ENCODE assay signal across 16 cellular contexts in genomic region chr11:19632435-19632834, GRCh38.
A peak's percentile ranks its signal among the peaks of the same experiment; 100 is the strongest.
DNase-seq lines count a peak whose midpoint lies in the region; ATAC-seq and TF ChIP-seq lines count a peak whose summit lies in the region.
"Had no signal": no experiment of that assay in that cellular context is flagged by ENCODE, and none has a peak within 500 bp of the region (broad histone marks: within the 10 kb centered on the region; RNA-seq: fewer than 3 reads in every experiment).

No MANE protein-coding gene starts in this region.

- H3K9ac ChIP-seq in mammary epithelial cell (ENCODE audit: insufficient read depth, low read length): no peak overlapping the region
- H3K9ac ChIP-seq in mesenchymal stem cell (ENCODE audit: low read length): peak overlapping the region; percentile 68
- no peak overlapping the region for H3K9ac ChIP-seq in H9 (ENCODE audit: extremely low read depth, insufficient read length, low read length)

- H2AFZ ChIP-seq in ACC112 (ENCODE audit: low read length, unreplicated experiment) (no peak overlapping the region), mammary epithelial cell (ENCODE audit: low read depth, low read length) (no peak overlapping the region), mesenchymal stem cell (ENCODE audit: low read depth, low read length) (no peak overlapping the region), H9 (ENCODE audit: low read length) (no peak overlapping the region)
- H2AFZ ChIP-seq: hepatocyte had no signal

- H3K27me3 ChIP-seq in ACC112 (ENCODE audit: insufficient read depth, low read length): no peaks in the 10 kb centered on the region
- no peaks in the 10 kb centered on the region for H3K27me3 ChIP-seq in mammary epithelial cell (ENCODE audit: insufficient read depth, low read length)
- H3K27me3 ChIP-seq in mesenchymal stem cell (ENCODE audit: control insufficient read depth in 1 of 2, insufficient read depth in 1 of 2, low read length in 2 of 2): no peaks in the 10 kb centered on the region
- no peaks in the 10 kb centered on the region for H3K27me3 ChIP-seq in H9 (ENCODE audit: insufficient read depth, low read length)
- H3K27me3 ChIP-seq: hepatocyte, right lobe of liver, SJSA1, vagina had no signal

- H3K14ac ChIP-seq in mesenchymal stem cell (ENCODE audit: low read length in 2 of 2): no peak overlapping the region
- no peak overlapping the region for H3K14ac ChIP-seq in H9 (ENCODE audit: insufficient read depth, low read length)

- peaks cover 0 to 5% of the 10 kb centered on the region in 2 experiments; a peak in 2 of 5 replicates for H3K9me3 Mint-ChIP-seq in H9

- H2BK12ac ChIP-seq in mesenchymal stem cell (ENCODE audit: low read length in 2 of 2) (no peak overlapping the region), H9 (ENCODE audit: insufficient read length, low read depth, low read length) (no peak overlapping the region)

- CTCF ChIA-PET in mammary epithelial cell (lab: Charles Lee; ENCODE audit: low non-redundant PET): interaction anchor here (0.7 kb wide), 1 partner anchor 110 kb away, joined by 6 read pairs; no protein-coding TSS in a partner anchor

- H4K20me1 ChIP-seq in mammary epithelial cell (ENCODE audit: insufficient read depth, low read length): no peaks in the 10 kb centered on the region
- no peaks in the 10 kb centered on the region for H4K20me1 ChIP-seq in H9 (ENCODE audit: control insufficient read depth, insufficient read depth, insufficient read length)

- in situ Hi-C loops in mammary epithelial cell (cut with MboI; ENCODE audit: low sequenced_read_pairs in 2 of 2): no loop called here

- no peaks in the 10 kb centered on the region for H3K23me2 ChIP-seq in H9 (ENCODE audit: insufficient read length, low read depth, low read length, poor library complexity, severe bottlenecking)

- H3K36me3 Mint-ChIP-seq in H9 (ENCODE audit: insufficient read depth in 1 of 3, low read depth in 3 of 3): no peaks in the 10 kb centered on the region

- WGBS in mammary epithelial cell (ENCODE audit: low coverage, missing lambda C conversion rate): 2% methylated on average over 4 of the region's 4 CpGs
- 38% methylated on average over 3 of the region's 4 CpGs for WGBS in mesenchymal stem cell
- no CpG with 5 or more reads among the region's 4 CpGs for WGBS in H9 (ENCODE audit: extremely low coverage, insufficient read length, low lambda C conversion rate)

- H3K23ac ChIP-seq in mesenchymal stem cell (ENCODE audit: low read length in 2 of 2) (no peak overlapping the region), H9 (ENCODE audit: insufficient read length, low read depth, low read length) (no peak overlapping the region)

- no peak overlapping the region for H3K56ac ChIP-seq in H9 (ENCODE audit: insufficient read length, low read depth, low read length)

- H3K27ac ChIP-seq in ACC112 (ENCODE audit: low read depth, low read length) (peak overlapping the region; percentile 76), mammary epithelial cell (ENCODE audit: insufficient read depth, low read depth, low read length) (peak overlapping the region; percentile 27), mesenchymal stem cell (ENCODE audit: low read length, poor library complexity, severe bottlenecking) (no peak overlapping the region), H9 (ENCODE audit: insufficient read length, low read depth, low read length) (no peak overlapping the region)
- H3K27ac ChIP-seq: hepatocyte, right lobe of liver, SJSA1 had no signal

- no peaks in the 10 kb centered on the region for H3K9me3 ChIP-seq in mammary epithelial cell (replicated peaks; ENCODE audit: insufficient read depth, low read length)
- no peaks in the 10 kb centered on the region for H3K9me3 ChIP-seq in mesenchymal stem cell (ENCODE audit: control insufficient read depth, low read length)
- no peaks in the 10 kb centered on the region for H3K9me3 ChIP-seq in H9 (ENCODE audit: control insufficient read depth, low read depth, low read length)
- H3K9me3 ChIP-seq: right lobe of liver, SJSA1, vagina had no signal

- H2BK5ac ChIP-seq in mesenchymal stem cell (ENCODE audit: low read depth, low read length, poor library complexity, severe bottlenecking) (no peak overlapping the region), H9 (ENCODE audit: insufficient read length, low read length) (no peak overlapping the region)

- no peak overlapping the region for H4K5ac ChIP-seq in H9 (ENCODE audit: insufficient read length, low read depth, low read length)

- no peak overlapping the region for H3T11ph ChIP-seq in H9 (ENCODE audit: low read length)

- BruUV-seq in mammary epithelial cell (replicated peaks; lab: Mats Ljungman, UMichigan): no TSS peak

- H2BK120ac ChIP-seq in mesenchymal stem cell (ENCODE audit: low read depth, low read length) (no peak overlapping the region), H9 (ENCODE audit: low read depth, low read length, poor library complexity, severe bottlenecking) (no peak overlapping the region)

- H3K27ac Mint-ChIP-seq in H9: no peak overlapping the region
- H3K27ac Mint-ChIP-seq: activated CD8-positive, alpha-beta T cell treated with anti-CD3 and anti-CD28 coated beads, Interleukin-2, amount 10 ng/mL, durations not matched to agents 7 days and 5 days had no signal

- H2AK5ac ChIP-seq in mesenchymal stem cell (ENCODE audit: low read length, severe bottlenecking) (no peak overlapping the region), H9 (ENCODE audit: insufficient read length, low read length) (no peak overlapping the region)

- no peaks in the 10 kb centered on the region for H3K4me1 Mint-ChIP-seq in H9

- H3K27me3 Mint-ChIP-seq in H9 (ENCODE audit: low read depth): no peaks in the 10 kb centered on the region

- peaks cover 47% of the 10 kb centered on the region for H3K4me1 ChIP-seq in ACC112 (ENCODE audit: control insufficient read depth, insufficient read depth, low read length, unreplicated experiment)
- peaks cover 37% of the 10 kb centered on the region for H3K4me1 ChIP-seq in mammary epithelial cell (ENCODE audit: insufficient read depth, low read length)
- H3K4me1 ChIP-seq in mesenchymal stem cell (ENCODE audit: control insufficient read depth, insufficient read depth, low read depth, low read length): peaks cover 11% of the 10 kb centered on the region
- H3K4me1 ChIP-seq in H9 (ENCODE audit: insufficient read depth, low read length): no peaks in the 10 kb centered on the region
- H3K4me1 ChIP-seq: right lobe of liver had no signal

- H3K79me2 ChIP-seq in ACC112 (ENCODE audit: control insufficient read depth, insufficient read depth, low read length, unreplicated experiment) (peaks cover 49% of the 10 kb centered on the region), mammary epithelial cell (ENCODE audit: insufficient read depth, low read length) (no peaks in the 10 kb centered on the region), H9 (ENCODE audit: insufficient read depth, low read length) (no peaks in the 10 kb centered on the region)
- H3K79me2 ChIP-seq: hepatocyte had no signal

- H3K4me3 ChIP-seq in ACC112 (ENCODE audit: low read depth, low read length): peak overlapping the region; percentile 50
- H3K4me3 ChIP-seq in mammary epithelial cell (replicated peaks in 1 of 3; ENCODE audit: insufficient read depth in 1 of 3, low read depth in 2 of 3, low read length in 3 of 3): no peak overlapping the region
- H3K4me3 ChIP-seq in mesenchymal stem cell (ENCODE audit: insufficient read depth in 1 of 2, low read depth in 1 of 2, low read length in 2 of 2): peak overlapping the region in 1 of 2 experiments; percentile 50
- H3K4me3 ChIP-seq: hepatocyte, right lobe of liver, SJSA1, vagina had no signal

- H2BK15ac ChIP-seq in mesenchymal stem cell (ENCODE audit: low read depth, poor library complexity, severe bottlenecking) (no peak overlapping the region), H9 (ENCODE audit: low read depth, low read length) (no peak overlapping the region)

- H3K18ac ChIP-seq in mesenchymal stem cell (ENCODE audit: low read depth in 1 of 2, low read length in 2 of 2) (no peak overlapping the region), H9 (ENCODE audit: insufficient read length, low read depth, low read length) (no peak overlapping the region)

- H3K79me1 ChIP-seq in mesenchymal stem cell (replicated peaks; ENCODE audit: low read length, poor library complexity, severe bottlenecking) (no peaks in the 10 kb centered on the region), H9 (ENCODE audit: insufficient read depth, low read depth, low read length, poor library complexity, severe bottlenecking) (no peaks in the 10 kb centered on the region)

- H4K8ac ChIP-seq in mesenchymal stem cell (ENCODE audit: low read length) (no peak overlapping the region), H9 (replicated peaks; ENCODE audit: insufficient read length, low read depth, low read length) (no peak overlapping the region)

- peak overlapping the region; percentile 76 for H3K4me2 ChIP-seq in mammary epithelial cell (ENCODE audit: insufficient read depth, low read depth, low read length)
- H3K4me2 ChIP-seq in mesenchymal stem cell (ENCODE audit: low read length, poor library complexity, severe bottlenecking): no peak overlapping the region
- no peak overlapping the region for H3K4me2 ChIP-seq in H9 (ENCODE audit: insufficient read depth, insufficient read length, low read length)
- H3K4me2 ChIP-seq: hepatocyte had no signal

- intact Hi-C loops in mammary epithelial cell (cut with micrococcal nuclease): no loop called here

- TF ChIP-seq CTCF in mammary epithelial cell (conservative IDR thresholded peaks at IDR 0.05 in 1 of 2, IDR thresholded peaks at IDR 0.05 in 1 of 2; ENCODE audit: extremely low read depth in 1 of 2, insufficient read depth in 1 of 2, low read depth in 1 of 2, low read length in 2 of 2): no peak
- TF ChIP-seq CTCF in H9 (conservative IDR thresholded peaks at IDR 0.05): no peak

- dilution Hi-C loops in mammary epithelial cell (cut with HindIII; ENCODE audit: low sequenced_read_pairs): no loop called here

- H3K4ac ChIP-seq in mesenchymal stem cell (ENCODE audit: low read depth in 1 of 2, low read length in 2 of 2) (no peak overlapping the region), H9 (ENCODE audit: low read depth, low read length) (no peak overlapping the region)

- H4K91ac ChIP-seq in mesenchymal stem cell (ENCODE audit: low read length): no peak overlapping the region
- H4K91ac ChIP-seq in H9 (ENCODE audit: insufficient read length, low read depth, low read length): no peak overlapping the region

- no peak overlapping the region for H2BK20ac ChIP-seq in H9 (ENCODE audit: low read depth, low read length, poor library complexity, severe bottlenecking)

- H3K36me3 ChIP-seq in ACC112 (ENCODE audit: insufficient read depth, low read length) (peaks cover 3% of the 10 kb centered on the region; the same call in 1 of the 2 replicates), mammary epithelial cell (ENCODE audit: insufficient read depth, low read length) (no peaks in the 10 kb centered on the region), mesenchymal stem cell (ENCODE audit: control insufficient read depth in 1 of 2, insufficient read depth in 2 of 2, low read depth in 1 of 2, low read length in 2 of 2) (no peaks in the 10 kb centered on the region)
- H3K36me3 ChIP-seq: right lobe of liver, SJSA1, vagina had no signal

- peak; percentile 93 for DNase-seq in M059J (ENCODE audit: low read depth)
- DNase-seq in mammary epithelial cell: peak; percentile 85
- peak; percentile 14 for DNase-seq in mesenchymal stem cell
- DNase-seq in H9: no peak
- no peak for DNase-seq in central memory CD4-positive, alpha-beta T cell
- DNase-seq in effector CD4-positive, alpha-beta T cell: no peak
- DNase-seq: activated CD8-positive, alpha-beta T cell treated with anti-CD3 and anti-CD28 coated beads, Interleukin-2, amount 10 ng/mL, durations not matched to agents 7 days and 5 days; activated gamma-delta T cell; NCI-H2171; right lobe of liver; stimulated activated CD4-positive, alpha-beta T cell treated with anti-CD3 and anti-CD28 coated beads, Interleukin-4, amount 100 ng/mL, for 24 hours had no signal

- ATAC-seq in GM18861 (IDR thresholded peaks at IDR 0.05; ENCODE audit: unreplicated experiment): no peak
- ATAC-seq: activated CD8-positive, alpha-beta T cell treated with anti-CD3 and anti-CD28 coated beads, Interleukin-2, amount 10 ng/mL, durations not matched to agents 7 days and 5 days; right lobe of liver had no signal

- H3K4me3 Mint-ChIP-seq in H9: no peak overlapping the region
- H3K4me3 Mint-ChIP-seq: activated CD8-positive, alpha-beta T cell treated with anti-CD3 and anti-CD28 coated beads, Interleukin-2, amount 10 ng/mL, durations not matched to agents 7 days and 5 days had no signal

Comparison
In these comparisons a context has a peak if more than half of its experiments do, and no peak if none do; other contexts are left out.
1. H3K27ac ChIP-seq: peak in ACC112 (single experiment) and mammary epithelial cell (single experiment); none in mesenchymal stem cell (single experiment) and H9 (single experiment).
2. DNase-seq: peak in M059J (single experiment), mammary epithelial cell (single experiment) and mesenchymal stem cell (single experiment); none in H9 (single experiment), central memory CD4-positive, alpha-beta T cell (single experiment) and effector CD4-positive, alpha-beta T cell (single experiment).